In genomic region chr17:56949595-56949994, GRCh38 we compare ENCODE assay signal across 19 cellular contexts. TPM values are rescaled to one million over a fixed set of nuclear protein-coding genes. Genes with fewer than 3 reads are reported as not detected.
DNase-seq lines count a peak whose midpoint lies in the region; ATAC-seq and TF ChIP-seq lines count a peak whose summit lies in the region.
"Had no signal": no experiment of that assay in that cellular context is flagged by ENCODE, and none has a peak within 500 bp of the region (broad histone marks: within the 10 kb centered on the region; RNA-seq: fewer than 3 reads in every experiment).

No MANE protein-coding gene starts in this region.

- no peaks in the 10 kb centered on the region for H3K4me1 ChIP-seq in CD4-positive, CD25-positive, alpha-beta regulatory T cell (ENCODE audit: control insufficient read depth, insufficient read depth, low read length, poor library complexity, severe bottlenecking)
- peaks cover 19% of the 10 kb centered on the region for H3K4me1 ChIP-seq in foreskin keratinocyte

- H3K4me1 Mint-ChIP-seq in activated CD8-positive, alpha-beta memory T cell treated with anti-CD3 and anti-CD28 coated beads, Interleukin-2, amount 10 ng/mL, durations not matched to agents 7 days and 5 days: peaks cover 17% of the 10 kb centered on the region
- H3K4me1 Mint-ChIP-seq in CD4-positive, CD25-positive, alpha-beta regulatory T cell: peaks cover 14 to 35% (median 19%) of the 10 kb centered on the region in 4 donors
- H3K4me1 Mint-ChIP-seq in activated CD8-positive, alpha-beta T cell treated with anti-CD3 and anti-CD28 coated beads, Interleukin-2, amount 10 ng/mL, durations not matched to agents 7 days and 5 days (ENCODE audit: low read depth): peaks cover 17% of the 10 kb centered on the region
- peaks cover 4 to 7% of the 10 kb centered on the region in 2 donors for H3K4me1 Mint-ChIP-seq in natural killer cell treated with Interleukin-12 subunit alpha and Interleukin-12 subunit beta and Interleukin-15 and Interleukin-18, amount 100 ng/mL, for 72 hours (ENCODE audit: low read depth in 2 of 2)

- no peak overlapping the region for H3K4me3 Mint-ChIP-seq in activated CD8-positive, alpha-beta memory T cell treated with anti-CD3 and anti-CD28 coated beads, Interleukin-2, amount 10 ng/mL, durations not matched to agents 7 days and 5 days
- H3K4me3 Mint-ChIP-seq in CD4-positive, CD25-positive, alpha-beta regulatory T cell: no peak overlapping the region
- no peak overlapping the region for H3K4me3 Mint-ChIP-seq in activated CD8-positive, alpha-beta T cell treated with anti-CD3 and anti-CD28 coated beads, Interleukin-2, amount 10 ng/mL, durations not matched to agents 7 days and 5 days
- H3K4me3 Mint-ChIP-seq in natural killer cell treated with Interleukin-12 subunit alpha and Interleukin-12 subunit beta and Interleukin-15 and Interleukin-18, amount 100 ng/mL, for 72 hours: no peak overlapping the region

- no peak for ATAC-seq in activated CD8-positive, alpha-beta memory T cell treated with anti-CD3 and anti-CD28 coated beads, Interleukin-2, amount 10 ng/mL, durations not matched to agents 7 days and 5 days
- ATAC-seq in CD4-positive, CD25-positive, alpha-beta regulatory T cell (ENCODE audit: low read depth in 2 of 2): no peak
- ATAC-seq in activated CD8-positive, alpha-beta T cell treated with anti-CD3 and anti-CD28 coated beads, Interleukin-2, amount 10 ng/mL, durations not matched to agents 7 days and 5 days: no peak
- no peak for ATAC-seq in foreskin keratinocyte
- ATAC-seq in natural killer cell treated with Interleukin-12 subunit alpha and Interleukin-12 subunit beta and Interleukin-15 and Interleukin-18, amount 100 ng/mL, for 72 hours: no peak
- ATAC-seq: Right ventricle myocardium inferior had no signal

- no peaks in the 10 kb centered on the region for H3K27me3 Mint-ChIP-seq in activated CD8-positive, alpha-beta memory T cell treated with anti-CD3 and anti-CD28 coated beads, Interleukin-2, amount 10 ng/mL, durations not matched to agents 7 days and 5 days
- no peaks in the 10 kb centered on the region for H3K27me3 Mint-ChIP-seq in CD4-positive, CD25-positive, alpha-beta regulatory T cell
- H3K27me3 Mint-ChIP-seq in activated CD8-positive, alpha-beta T cell treated with anti-CD3 and anti-CD28 coated beads, Interleukin-2, amount 10 ng/mL, durations not matched to agents 7 days and 5 days (ENCODE audit: low read depth): no peaks in the 10 kb centered on the region
- H3K27me3 Mint-ChIP-seq in natural killer cell treated with Interleukin-12 subunit alpha and Interleukin-12 subunit beta and Interleukin-15 and Interleukin-18, amount 100 ng/mL, for 72 hours: no peaks in the 10 kb centered on the region

- peak overlapping the region; percentile 0 for H3K27ac Mint-ChIP-seq in activated CD8-positive, alpha-beta memory T cell treated with anti-CD3 and anti-CD28 coated beads, Interleukin-2, amount 10 ng/mL, durations not matched to agents 7 days and 5 days
- peak overlapping the region; percentile 21 to 72 (median 38) for H3K27ac Mint-ChIP-seq in CD4-positive, CD25-positive, alpha-beta regulatory T cell
- H3K27ac Mint-ChIP-seq in activated CD8-positive, alpha-beta T cell treated with anti-CD3 and anti-CD28 coated beads, Interleukin-2, amount 10 ng/mL, durations not matched to agents 7 days and 5 days: peak overlapping the region; percentile 65
- H3K27ac Mint-ChIP-seq in natural killer cell treated with Interleukin-12 subunit alpha and Interleukin-12 subunit beta and Interleukin-15 and Interleukin-18, amount 100 ng/mL, for 72 hours: no peak overlapping the region

- CTCF ChIA-PET in activated CD8-positive, alpha-beta memory T cell treated with anti-CD3 and anti-CD28 coated beads, Interleukin-2, amount 10 ng/mL, durations not matched to agents 7 days and 5 days (lab: Charles Lee): interaction anchor here (0.9 to 1.6 kb wide), 2 partner anchors 11 to 14 kb away, joined by 3 read pairs; partner anchors contain the start of gene COIL
- CTCF ChIA-PET in activated CD8-positive, alpha-beta T cell treated with anti-CD3 and anti-CD28 coated beads, Interleukin-2, amount 10 ng/mL, durations not matched to agents 7 days and 5 days (lab: Charles Lee): interaction anchor here (1.3 to 1.9 kb wide), 2 partner anchors 10 to 130 kb away, joined by 4 to 6 read pairs; no protein-coding TSS in a partner anchor

- no peak overlapping the region for H3K27ac ChIP-seq in CD4-positive, CD25-positive, alpha-beta regulatory T cell (ENCODE audit: insufficient read depth, low read length, poor library complexity, severe bottlenecking)
- H3K27ac ChIP-seq in foreskin keratinocyte: no peak overlapping the region
- H3K27ac ChIP-seq: BLaER1 treated with 17β-estradiol and CSF1 and Interleukin-3, amounts not matched to agents 10 nM and 100 nM; SJSA1 had no signal

- no peaks in the 10 kb centered on the region for H3K9me3 Mint-ChIP-seq in activated CD8-positive, alpha-beta memory T cell treated with anti-CD3 and anti-CD28 coated beads, Interleukin-2, amount 10 ng/mL, durations not matched to agents 7 days and 5 days (ENCODE audit: low read depth)
- H3K9me3 Mint-ChIP-seq in CD4-positive, CD25-positive, alpha-beta regulatory T cell: peaks cover 0 to 1% (median 0%) of the 10 kb centered on the region in 7 donors
- no peaks in the 10 kb centered on the region for H3K9me3 Mint-ChIP-seq in activated CD8-positive, alpha-beta T cell treated with anti-CD3 and anti-CD28 coated beads, Interleukin-2, amount 10 ng/mL, durations not matched to agents 7 days and 5 days (ENCODE audit: insufficient read depth)
- H3K9me3 Mint-ChIP-seq in natural killer cell treated with Interleukin-12 subunit alpha and Interleukin-12 subunit beta and Interleukin-15 and Interleukin-18, amount 100 ng/mL, for 72 hours: no peaks in the 10 kb centered on the region

- no peaks in the 10 kb centered on the region for H3K9me3 ChIP-seq in CD4-positive, CD25-positive, alpha-beta regulatory T cell (ENCODE audit: control insufficient read depth in 2 of 2, low read length in 2 of 2)
- H3K9me3 ChIP-seq: BLaER1 treated with 17β-estradiol and CSF1 and Interleukin-3, amounts not matched to agents 10 nM and 100 nM; SJSA1 had no signal

- no peak overlapping the region for H3K4me3 ChIP-seq in CD4-positive, CD25-positive, alpha-beta regulatory T cell (ENCODE audit: low read depth, low read length)
- H3K4me3 ChIP-seq: BLaER1 treated with 17β-estradiol and CSF1 and Interleukin-3, amounts not matched to agents 10 nM and 100 nM; SJSA1 had no signal

- no peak for TF ChIP-seq CTCF in foreskin keratinocyte (conservative IDR thresholded peaks at IDR 0.05)

- DNase-seq in activated CD8-positive, alpha-beta memory T cell treated with anti-CD3 and anti-CD28 coated beads, Interleukin-2, amount 10 ng/mL, durations not matched to agents 7 days and 5 days: no peak
- DNase-seq in activated CD8-positive, alpha-beta memory T cell treated with anti-CD3 and anti-CD28 coated beads, Interleukin-2, amount 50 U/mL, for 48 hours: no peak
- peak in 1 of 3 donors; percentile 47 for DNase-seq in CD4-positive, CD25-positive, alpha-beta regulatory T cell
- no peak for DNase-seq in activated CD8-positive, alpha-beta T cell treated with anti-CD3 and anti-CD28 coated beads, Interleukin-2, amount 10 ng/mL, durations not matched to agents 7 days and 5 days
- peak; percentile 18 to 55 for DNase-seq in lung microvascular endothelial cell (ENCODE audit: low read depth in 2 of 2)
- no peak for DNase-seq in foreskin keratinocyte
- no peak for DNase-seq in natural killer cell treated with Interleukin-12 subunit alpha and Interleukin-12 subunit beta and Interleukin-15 and Interleukin-18, amount 100 ng/mL, for 72 hours (ENCODE audit: low spot score)
- DNase-seq: 8988T, GF-D8, MM.1S, NCI-H1048, NCI-H1417 treated with DMSO at 0.1 percent for 48 hours, NCI-H187, NCI-H446, NCI-H526 treated with DMSO at 0.1 percent for 48 hours, OCI-M1 had no signal

- H3K36me3 ChIP-seq in CD4-positive, CD25-positive, alpha-beta regulatory T cell (ENCODE audit: control insufficient read depth, insufficient read depth, low read length): peaks cover 38% of the 10 kb centered on the region

- no peaks in the 10 kb centered on the region for H3K27me3 ChIP-seq in CD4-positive, CD25-positive, alpha-beta regulatory T cell (ENCODE audit: control insufficient read depth, insufficient read depth, low read length)
- no peaks in the 10 kb centered on the region for H3K27me3 ChIP-seq in foreskin keratinocyte
- H3K27me3 ChIP-seq: BLaER1 treated with 17β-estradiol and CSF1 and Interleukin-3, amounts not matched to agents 10 nM and 100 nM; SJSA1 had no signal

- POLR2A ChIA-PET in activated CD8-positive, alpha-beta T cell treated with anti-CD3 and anti-CD28 coated beads, Interleukin-2, amount 10 ng/mL, durations not matched to agents 7 days and 5 days (lab: Charles Lee): interaction anchor here (1.0 kb wide), 1 partner anchor 35 kb away, joined by 3 read pairs; no protein-coding TSS in a partner anchor

- peaks cover 24% of the 10 kb centered on the region for H3K36me3 Mint-ChIP-seq in activated CD8-positive, alpha-beta memory T cell treated with anti-CD3 and anti-CD28 coated beads, Interleukin-2, amount 10 ng/mL, durations not matched to agents 7 days and 5 days
- peaks cover 31% of the 10 kb centered on the region for H3K36me3 Mint-ChIP-seq in CD4-positive, CD25-positive, alpha-beta regulatory T cell
- peaks cover 34% of the 10 kb centered on the region for H3K36me3 Mint-ChIP-seq in activated CD8-positive, alpha-beta T cell treated with anti-CD3 and anti-CD28 coated beads, Interleukin-2, amount 10 ng/mL, durations not matched to agents 7 days and 5 days (ENCODE audit: low read depth)
- H3K36me3 Mint-ChIP-seq in natural killer cell treated with Interleukin-12 subunit alpha and Interleukin-12 subunit beta and Interleukin-15 and Interleukin-18, amount 100 ng/mL, for 72 hours: peaks cover 12% of the 10 kb centered on the region

RNA-seq across cellular contexts. Expression of gene COIL, which starts 11.3 kb away (rescaled TPM):
- 10 to 100 TPM; 16.6 to 21.3 TPM for total RNA-seq in activated CD8-positive, alpha-beta memory T cell treated with anti-CD3 and anti-CD28 coated beads, Interleukin-2, amount 10 ng/mL, durations not matched to agents 7 days and 5 days
- 19.3 TPM for total RNA-seq in CD4-positive, CD25-positive, alpha-beta regulatory T cell
- polyA plus RNA-seq in CD4-positive, CD25-positive, alpha-beta regulatory T cell: 10 to 100 TPM; 15.4 to 21.4 (median 17.9) TPM
- 10 to 100 TPM; 17.6 to 17.8 TPM for total RNA-seq in activated CD8-positive, alpha-beta T cell treated with anti-CD3 and anti-CD28 coated beads, Interleukin-2, amount 10 ng/mL, durations not matched to agents 7 days and 5 days
- total RNA-seq in lung microvascular endothelial cell (8.7 and 10.7 TPM in 2 replicates), foreskin keratinocyte (18.6 and 19.9 TPM in 2 replicates)
- 10.2 and 11.6 TPM in 2 replicates for polyA plus RNA-seq in foreskin keratinocyte
- total RNA-seq in natural killer cell treated with Interleukin-12 subunit alpha and Interleukin-12 subunit beta and Interleukin-15 and Interleukin-18, amount 100 ng/mL, for 72 hours: 10 to 100 TPM; 18.5 to 18.9 TPM

RNA-seq across cellular contexts. Expression of gene SCPEP1, which starts 28.3 kb away (rescaled TPM):
- 10 to 100 TPM; 21.0 to 47.6 TPM for total RNA-seq in activated CD8-positive, alpha-beta memory T cell treated with anti-CD3 and anti-CD28 coated beads, Interleukin-2, amount 10 ng/mL, durations not matched to agents 7 days and 5 days
- 14.5 TPM for total RNA-seq in CD4-positive, CD25-positive, alpha-beta regulatory T cell
- polyA plus RNA-seq in CD4-positive, CD25-positive, alpha-beta regulatory T cell: 10 to 100 TPM; 18.9 to 24.9 (median 23.3) TPM
- 10 to 100 TPM; 13.4 to 13.7 TPM for total RNA-seq in activated CD8-positive, alpha-beta T cell treated with anti-CD3 and anti-CD28 coated beads, Interleukin-2, amount 10 ng/mL, durations not matched to agents 7 days and 5 days
- total RNA-seq in lung microvascular endothelial cell (26.6 and 27.7 TPM in 2 replicates), foreskin keratinocyte (29.3 and 31.6 TPM in 2 replicates)
- 22.4 and 26.2 TPM in 2 replicates for polyA plus RNA-seq in foreskin keratinocyte
- 10 to 100 TPM; 13.2 to 21.7 TPM for total RNA-seq in natural killer cell treated with Interleukin-12 subunit alpha and Interleukin-12 subunit beta and Interleukin-15 and Interleukin-18, amount 100 ng/mL, for 72 hours

RNA-seq across cellular contexts. Expression of gene TRIM25, which starts 35.7 kb away (rescaled TPM):
- 100 to 1,000 TPM; 166 to 227 TPM for total RNA-seq in activated CD8-positive, alpha-beta memory T cell treated with anti-CD3 and anti-CD28 coated beads, Interleukin-2, amount 10 ng/mL, durations not matched to agents 7 days and 5 days
- 58.3 TPM for total RNA-seq in CD4-positive, CD25-positive, alpha-beta regulatory T cell
- polyA plus RNA-seq in CD4-positive, CD25-positive, alpha-beta regulatory T cell: 1 to 10 TPM; 4.6 to 7.8 (median 5.7) TPM
- total RNA-seq in activated CD8-positive, alpha-beta T cell treated with anti-CD3 and anti-CD28 coated beads, Interleukin-2, amount 10 ng/mL, durations not matched to agents 7 days and 5 days: 100 to 1,000 TPM; 131 to 142 TPM
- 20.0 and 27.2 TPM in 2 replicates for total RNA-seq in lung microvascular endothelial cell
- total RNA-seq in foreskin keratinocyte: 66.1 and 72.4 TPM in 2 replicates
- 29.5 TPM in 2 replicates for polyA plus RNA-seq in foreskin keratinocyte
- 100 to 1,000 TPM in 1 of 2 donors, 10 to 100 TPM in 1; 45.9 to 104 TPM for total RNA-seq in natural killer cell treated with Interleukin-12 subunit alpha and Interleukin-12 subunit beta and Interleukin-15 and Interleukin-18, amount 100 ng/mL, for 72 hours

Comparison
In these comparisons a context has a peak if more than half of its experiments do, and no peak if none do; other contexts are left out.
1. DNase-seq: peak in lung microvascular endothelial cell (2 of 2); none in activated CD8-positive, alpha-beta memory T cell treated with anti-CD3 and anti-CD28 coated beads, Interleukin-2, amount 10 ng/mL, durations not matched to agents 7 days and 5 days (single experiment), activated CD8-positive, alpha-beta memory T cell treated with anti-CD3 and anti-CD28 coated beads, Interleukin-2, amount 50 U/mL, for 48 hours (single experiment), activated CD8-positive, alpha-beta T cell treated with anti-CD3 and anti-CD28 coated beads, Interleukin-2, amount 10 ng/mL, durations not matched to agents 7 days and 5 days (single experiment), foreskin keratinocyte (0 of 2) and natural killer cell treated with Interleukin-12 subunit alpha and Interleukin-12 subunit beta and Interleukin-15 and Interleukin-18, amount 100 ng/mL, for 72 hours (single experiment).
2. H3K27ac Mint-ChIP-seq: peak in activated CD8-positive, alpha-beta memory T cell treated with anti-CD3 and anti-CD28 coated beads, Interleukin-2, amount 10 ng/mL, durations not matched to agents 7 days and 5 days (single experiment), CD4-positive, CD25-positive, alpha-beta regulatory T cell (3 of 3) and activated CD8-positive, alpha-beta T cell treated with anti-CD3 and anti-CD28 coated beads, Interleukin-2, amount 10 ng/mL, durations not matched to agents 7 days and 5 days (single experiment); none in natural killer cell treated with Interleukin-12 subunit alpha and Interleukin-12 subunit beta and Interleukin-15 and Interleukin-18, amount 100 ng/mL, for 72 hours (0 of 2).